In genomic region chr18:50651334-50651733, GRCh38 we compare ENCODE assay signal across 14 cellular contexts.
"Had no signal": no experiment of that assay in that cellular context is flagged by ENCODE, and none has a peak within 500 bp of the region (broad histone marks: within the 10 kb centered on the region; RNA-seq: fewer than 3 reads in every experiment).

No MANE protein-coding gene starts in this region.

- H3K9ac ChIP-seq: parathyroid adenoma had no signal

- H3K4me1 Mint-ChIP-seq: immature natural killer cell had no signal

- H2AFZ ChIP-seq: parathyroid adenoma had no signal

- H3K36me3 ChIP-seq: adrenal gland, spleen, suprapubic skin had no signal

- H3K4me3 Mint-ChIP-seq: immature natural killer cell had no signal

- H3K9me3 ChIP-seq: adrenal gland, spleen, suprapubic skin had no signal

- H3K4me1 ChIP-seq: spleen had no signal

- H3K27me3 ChIP-seq: adrenal gland, spleen, suprapubic skin had no signal

- ATAC-seq: activated CD4-positive, CD25-positive, alpha-beta regulatory T cell treated with anti-CD3 and anti-CD28 coated beads, Interleukin-2, amount 50 U/mL, for 24 hours; left lobe of liver had no signal

- H3K27ac ChIP-seq: parathyroid adenoma, spleen, suprapubic skin had no signal

- H3K4me3 ChIP-seq: adrenal gland, spleen, suprapubic skin had no signal

- H3K9me3 Mint-ChIP-seq: immature natural killer cell had no signal

- H3K36me3 Mint-ChIP-seq: immature natural killer cell had no signal

- DNase-seq: activated naive CD4-positive, alpha-beta T cell treated with anti-CD3 and anti-CD28 coated beads, Interleukin-2, amount 50 U/mL, for 16 hours; activated T-cell treated with anti-CD3 and anti-CD28 coated beads, Interleukin-2, amount 50 U/mL, for 1 hour; adrenal gland; dermis blood vessel endothelial cell; erythroblast; immature natural killer cell; spleen; stimulated activated CD4-positive, alpha-beta T cell treated with anti-CD3 and anti-CD28 coated beads, Interleukin-1b, Interleukin-23, amount 100 ng/mL, for 48 hours; stimulated activated naive CD4-positive, alpha-beta T cell treated with Interleukin-2 at 50 U/mL for 16 hours; T-helper 2 cell had no signal

- H3K27ac Mint-ChIP-seq: immature natural killer cell had no signal
